In the genomic region with DNA sequence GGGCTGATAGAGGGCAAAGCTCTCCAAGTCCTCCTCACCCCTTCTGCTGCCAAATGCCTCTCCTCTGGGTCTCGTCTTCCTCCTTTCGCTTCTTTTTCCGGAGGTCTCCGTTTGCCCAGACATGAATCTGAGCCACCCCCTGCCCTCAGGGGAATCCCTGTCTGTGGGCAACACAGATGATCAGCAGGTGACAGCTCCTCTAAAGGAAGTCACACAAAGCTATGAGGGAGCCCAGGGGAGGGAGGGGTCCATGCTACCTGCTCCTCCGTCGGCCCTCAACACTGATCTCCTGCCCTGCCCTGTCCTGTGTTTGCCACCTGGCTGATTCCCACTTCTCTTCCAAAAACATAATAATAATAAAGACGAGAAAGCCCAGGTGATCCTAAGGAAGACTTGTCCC, we compare ENCODE assay signal across 1 cellular context.
TF ChIP-seq lines count a peak whose summit lies in the region.

No MANE protein-coding gene starts in this region.

TF ChIP-seq in IMR-90, 13 proteins besides CTCF, POLR2A, EP300 and RAD21:
- TF ChIP-seq, protein P1, sequence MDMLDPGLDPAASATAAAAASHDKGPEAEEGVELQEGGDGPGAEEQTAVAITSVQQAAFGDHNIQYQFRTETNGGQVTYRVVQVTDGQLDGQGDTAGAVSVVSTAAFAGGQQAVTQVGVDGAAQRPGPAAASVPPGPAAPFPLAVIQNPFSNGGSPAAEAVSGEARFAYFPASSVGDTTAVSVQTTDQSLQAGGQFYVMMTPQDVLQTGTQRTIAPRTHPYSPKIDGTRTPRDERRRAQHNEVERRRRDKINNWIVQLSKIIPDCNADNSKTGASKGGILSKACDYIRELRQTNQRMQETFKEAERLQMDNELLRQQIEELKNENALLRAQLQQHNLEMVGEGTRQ (IDR thresholded peaks at IDR 0.05; ENCODE audit: low read depth, low read length) = no peak
- no peak for TF ChIP-seq BHLHE40 (IDR thresholded peaks at IDR 0.05; ENCODE audit: low read depth, low read length)
- no peak for TF ChIP-seq MAZ (IDR thresholded peaks at IDR 0.05; ENCODE audit: borderline replicate concordance, low read depth, low read length)
- no peak for TF ChIP-seq MXI1 (IDR thresholded peaks at IDR 0.05; ENCODE audit: borderline replicate concordance, low read depth, low read length)
- TF ChIP-seq CHD1 (IDR thresholded peaks at IDR 0.05; ENCODE audit: low read depth, low read length) = no peak
- TF ChIP-seq RFX5 (IDR thresholded peaks at IDR 0.05; ENCODE audit: low read depth, low read length) = no peak
- TF ChIP-seq, protein P2, sequence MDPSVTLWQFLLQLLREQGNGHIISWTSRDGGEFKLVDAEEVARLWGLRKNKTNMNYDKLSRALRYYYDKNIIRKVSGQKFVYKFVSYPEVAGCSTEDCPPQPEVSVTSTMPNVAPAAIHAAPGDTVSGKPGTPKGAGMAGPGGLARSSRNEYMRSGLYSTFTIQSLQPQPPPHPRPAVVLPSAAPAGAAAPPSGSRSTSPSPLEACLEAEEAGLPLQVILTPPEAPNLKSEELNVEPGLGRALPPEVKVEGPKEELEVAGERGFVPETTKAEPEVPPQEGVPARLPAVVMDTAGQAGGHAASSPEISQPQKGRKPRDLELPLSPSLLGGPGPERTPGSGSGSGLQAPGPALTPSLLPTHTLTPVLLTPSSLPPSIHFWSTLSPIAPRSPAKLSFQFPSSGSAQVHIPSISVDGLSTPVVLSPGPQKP (IDR thresholded peaks at IDR 0.05; ENCODE audit: borderline replicate concordance, low read depth, low read length) = no peak
- no peak for TF ChIP-seq SMC3 (IDR thresholded peaks at IDR 0.05; ENCODE audit: low read depth, low read length)
- no peak for TF ChIP-seq RCOR1 (IDR thresholded peaks at IDR 0.05; ENCODE audit: insufficient replicate concordance, low read length)
- no peak for TF ChIP-seq FOS (IDR thresholded peaks at IDR 0.05; ENCODE audit: low read depth, low read length)
- no peak for TF ChIP-seq CEBPB (IDR thresholded peaks at IDR 0.05; ENCODE audit: low read depth, low read length)
